Comparison of ENCODE assay signal across 23 cellular contexts in genomic region chr20:57584768-57585461, GRCh38. TPM values are rescaled to one million over a fixed set of nuclear protein-coding genes. Genes with fewer than 3 reads are reported as not detected.
"Had no signal": no experiment of that assay in that cellular context is flagged by ENCODE, and none has a peak within 500 bp of the region (broad histone marks: within the 10 kb centered on the region; RNA-seq: fewer than 3 reads in every experiment).

No MANE protein-coding gene starts in this region.

- H3K36me3 ChIP-seq: ascending aorta, esophagus muscularis mucosa, gastroesophageal sphincter, heart right ventricle had no signal

- ATAC-seq: activated CD4-positive, CD25-positive, alpha-beta regulatory T cell treated with anti-CD3 and anti-CD28 coated beads, Interleukin-2, amount 50 U/mL, for 24 hours; activated naive CD8-positive, alpha-beta T cell treated with anti-CD3 and anti-CD28 coated beads, Interleukin-2, amount 50 U/mL, for 24 hours; gastroesophageal sphincter; heart right ventricle; left ventricle myocardium superior; naive thymus-derived CD4-positive, alpha-beta T cell; sciatic nerve; stimulated activated memory B cell treated with anti-CD40 and anti-IgM and Interleukin-4, amounts not matched to agents 10 μg/mL and 1 μg/mL and 100 μg/mL, for 72 hours had no signal

- H3K9me3 Mint-ChIP-seq: activated naive CD8-positive, alpha-beta T cell treated with anti-CD3 and anti-CD28 coated beads, Interleukin-2, amount 50 U/mL, for 24 hours; stimulated activated memory B cell treated with anti-CD40 and anti-IgM and Interleukin-4, amounts not matched to agents 10 μg/mL and 1 μg/mL and 100 μg/mL, for 72 hours; T-helper 1 cell treated with Interleukin-12 subunit alpha and Interleukin-12 subunit beta and Interleukin-4 antibody, amounts not matched to agents 30 μg/mL and 1 μg/mL, for 36 hours had no signal

- H3K9me3 ChIP-seq: ascending aorta had no signal

- H3K36me3 Mint-ChIP-seq: activated naive CD4-positive, alpha-beta T cell treated with anti-CD3 and anti-CD28 coated beads, Interleukin-2, amount 10 ng/mL, durations not matched to agents 7 days and 5 days; naive thymus-derived CD4-positive, alpha-beta T cell; stimulated activated memory B cell treated with anti-CD40 and anti-IgM and Interleukin-4, amounts not matched to agents 10 μg/mL and 1 μg/mL and 100 μg/mL, for 72 hours had no signal

- H3K4me1 Mint-ChIP-seq: activated naive CD4-positive, alpha-beta T cell treated with anti-CD3 and anti-CD28 coated beads, Interleukin-2, amount 10 ng/mL, durations not matched to agents 7 days and 5 days; activated naive CD8-positive, alpha-beta T cell treated with anti-CD3 and anti-CD28 coated beads, Interleukin-2, amount 50 U/mL, for 24 hours; stimulated activated memory B cell treated with anti-CD40 and anti-IgM and Interleukin-4, amounts not matched to agents 10 μg/mL and 1 μg/mL and 100 μg/mL, for 72 hours had no signal

- H3K4me1 ChIP-seq: parathyroid adenoma had no signal

- H3K4me3 Mint-ChIP-seq: activated naive CD4-positive, alpha-beta T cell treated with anti-CD3 and anti-CD28 coated beads, Interleukin-2, amount 10 ng/mL, durations not matched to agents 7 days and 5 days; activated naive CD8-positive, alpha-beta T cell treated with anti-CD3 and anti-CD28 coated beads, Interleukin-2, amount 50 U/mL, for 24 hours; naive thymus-derived CD4-positive, alpha-beta T cell; stimulated activated memory B cell treated with anti-CD40 and anti-IgM and Interleukin-4, amounts not matched to agents 10 μg/mL and 1 μg/mL and 100 μg/mL, for 72 hours; T-helper 1 cell treated with Interleukin-12 subunit alpha and Interleukin-12 subunit beta and Interleukin-4 antibody, amounts not matched to agents 30 μg/mL and 1 μg/mL, for 36 hours had no signal

- H3K27ac ChIP-seq: heart right ventricle, parathyroid adenoma had no signal

- H3K4me3 ChIP-seq: ascending aorta, esophagus muscularis mucosa, gastroesophageal sphincter, heart right ventricle had no signal

- H2AFZ ChIP-seq: parathyroid adenoma had no signal

- H3K27me3 ChIP-seq: ascending aorta had no signal

- FAIRE-seq: endothelial cell of umbilical vein had no signal

- H3K9ac ChIP-seq: parathyroid adenoma had no signal

- H3K79me2 ChIP-seq: parathyroid adenoma had no signal

- H3K27ac Mint-ChIP-seq: activated naive CD4-positive, alpha-beta T cell treated with anti-CD3 and anti-CD28 coated beads, Interleukin-2, amount 10 ng/mL, durations not matched to agents 7 days and 5 days; activated naive CD8-positive, alpha-beta T cell treated with anti-CD3 and anti-CD28 coated beads, Interleukin-2, amount 50 U/mL, for 24 hours; stimulated activated memory B cell treated with anti-CD40 and anti-IgM and Interleukin-4, amounts not matched to agents 10 μg/mL and 1 μg/mL and 100 μg/mL, for 72 hours; T-helper 1 cell treated with Interleukin-12 subunit alpha and Interleukin-12 subunit beta and Interleukin-4 antibody, amounts not matched to agents 30 μg/mL and 1 μg/mL, for 36 hours had no signal

- DNase-seq: activated CD4-positive, alpha-beta T cell treated with anti-CD3 and anti-CD28 coated beads, Interleukin-2, amount 50 U/mL, for 1 hour; activated CD8-positive, alpha-beta memory T cell treated with anti-CD3 and anti-CD28 coated beads, Interleukin-2, amount 50 U/mL, for 48 hours; activated effector memory CD4-positive, alpha-beta T cell treated with Interleukin-2 at 50 U/mL for 16 hours; activated naive CD4-positive, alpha-beta T cell treated with anti-CD3 and anti-CD28 coated beads, Interleukin-2, amount 10 ng/mL, durations not matched to agents 7 days and 5 days; activated naive CD8-positive, alpha-beta T cell treated with anti-CD3 and anti-CD28 coated beads, Interleukin-2, amount 50 U/mL, for 24 hours; activated T-cell treated with anti-CD3 and anti-CD28 coated beads, Interleukin-2, amount 50 U/mL, for 48 hours; dermis blood vessel endothelial cell; effector memory CD4-positive, alpha-beta T cell; heart right ventricle; kidney glomerular epithelial cell; left ventricle myocardium superior; naive thymus-derived CD4-positive, alpha-beta T cell; stimulated activated CD4-positive, alpha-beta T cell treated with anti-CD3 and anti-CD28 coated beads, Interleukin-4, amount 100 ng/mL, for 4 hours had no signal

RNA-seq across cellular contexts. Expression of gene PCK1, which starts 24.0 kb away (rescaled TPM):
- total RNA-seq: dermis blood vessel endothelial cell; endothelial cell of umbilical vein; naive thymus-derived CD4-positive, alpha-beta T cell had no signal
- polyA plus RNA-seq: endothelial cell of umbilical vein; naive thymus-derived CD4-positive, alpha-beta T cell had no signal

RNA-seq across cellular contexts. Expression of gene ZBP1, which starts 35.3 kb away (rescaled TPM):
- total RNA-seq: ascending aorta, dermis blood vessel endothelial cell, endothelial cell of umbilical vein had no signal
- polyA plus RNA-seq: endothelial cell of umbilical vein had no signal

RNA-seq across cellular contexts. Expression of gene CTCFL, which starts 60.0 kb away (rescaled TPM):
- total RNA-seq: ascending aorta; dermis blood vessel endothelial cell; endothelial cell of umbilical vein; esophagus muscularis mucosa; gastroesophageal sphincter; heart right ventricle; left ventricle myocardium superior; naive thymus-derived CD4-positive, alpha-beta T cell; ureter had no signal
- polyA plus RNA-seq: endothelial cell of umbilical vein; heart right ventricle; naive thymus-derived CD4-positive, alpha-beta T cell had no signal
